ENCODE assay signal across 12 cellular contexts in the genomic region with DNA sequence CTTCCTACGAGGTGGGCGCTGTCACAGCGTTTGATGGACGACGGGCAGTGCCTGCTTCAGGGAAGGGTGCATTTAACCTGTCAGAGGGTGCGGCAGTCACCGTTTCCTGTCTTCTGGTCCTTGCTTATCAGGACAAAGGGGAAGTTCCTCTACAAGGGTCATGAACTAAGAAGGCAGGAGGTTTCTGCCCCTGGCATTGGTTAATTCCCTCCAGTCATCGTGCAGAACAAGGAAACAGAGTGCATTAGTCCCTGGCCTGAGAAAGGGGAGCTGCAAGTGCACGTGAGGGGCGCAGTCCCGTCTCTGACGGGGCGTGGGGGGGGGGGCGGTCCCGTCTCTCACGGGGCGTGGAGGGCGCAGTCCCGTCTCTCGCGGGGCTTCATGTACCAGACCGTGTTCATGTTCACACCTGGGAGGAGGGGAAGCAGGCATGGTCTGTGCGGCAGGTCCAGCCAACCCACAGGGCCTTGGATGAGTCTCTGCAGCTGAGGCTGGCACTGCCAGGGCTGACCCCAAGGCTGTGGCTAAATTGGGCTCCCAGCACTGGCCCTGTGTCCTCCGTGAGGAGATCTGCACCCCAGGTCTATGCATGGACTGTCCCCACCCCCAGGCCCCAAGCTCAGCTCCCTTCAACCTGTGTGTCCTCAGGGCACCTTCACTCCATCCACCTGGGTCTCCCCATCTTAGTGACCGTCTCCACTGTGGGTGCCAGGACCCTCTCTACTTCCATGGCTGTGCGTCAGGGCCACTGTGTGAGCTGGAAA.
DNase-seq lines count a peak whose midpoint lies in the region; ATAC-seq and TF ChIP-seq lines count a peak whose summit lies in the region.
"Had no signal": no experiment of that assay in that cellular context is flagged by ENCODE, and none has a peak within 500 bp of the region (broad histone marks: within the 10 kb centered on the region; RNA-seq: fewer than 3 reads in every experiment).

No MANE protein-coding gene starts in this region.

- H3K4me3 ChIP-seq in heart right ventricle (peak overlapping the region in 1 of 10 donors; percentile 33), iPS-20b (ENCODE audit: low read length) (peak overlapping the region; percentile 42; the same call in 1 of the 2 replicates)
- H3K4me3 ChIP-seq: pancreas had no signal

- H3K9ac ChIP-seq in iPS-20b (ENCODE audit: low read depth, low read length): no peak overlapping the region

- H3K27ac ChIP-seq in heart right ventricle (peak overlapping the region in 3 of 10 donors; percentile 23 to 77 (median 73)), iPS-20b (ENCODE audit: low read length) (no peak overlapping the region)
- H3K27ac ChIP-seq: C4-2B, pancreas had no signal

- H3K27me3 Mint-ChIP-seq in T-cell: no peaks in the 10 kb centered on the region

- H3K27ac Mint-ChIP-seq in T-cell: peak overlapping the region; percentile 73 to 80

- ATAC-seq in left cardiac atrium (no peak), heart right ventricle (no peak), T-cell (replicated peaks in 1 of 4) (peak; percentile 52 to 72 (median 61)), HG03354 (IDR thresholded peaks at IDR 0.05; ENCODE audit: poor library complexity, severe bottlenecking, unreplicated experiment) (no peak)

- peak overlapping the region; percentile 58 to 76 (median 67) for H3K4me3 Mint-ChIP-seq in T-cell

- no peaks in the 10 kb centered on the region for H3K9me3 ChIP-seq in heart right ventricle
- no peaks in the 10 kb centered on the region for H3K9me3 ChIP-seq in iPS-20b (ENCODE audit: insufficient read depth, low read depth, low read length)
- H3K9me3 ChIP-seq: pancreas had no signal

- POLR2A ChIA-PET in T-cell (lab: Charles Lee): interaction anchor here in 1 of 2 donors (0.6 kb wide), 1 partner anchor 1333 kb away, joined by 3 read pairs; no protein-coding TSS in a partner anchor

- peaks cover 62 to 64% (median 63%) of the 10 kb centered on the region in 3 donors for H3K4me1 Mint-ChIP-seq in T-cell

- H3K36me3 ChIP-seq in heart right ventricle: no peaks in the 10 kb centered on the region
- H3K36me3 ChIP-seq in iPS-20b (ENCODE audit: insufficient read depth, low read depth, low read length): no peaks in the 10 kb centered on the region
- H3K36me3 ChIP-seq: pancreas had no signal

- H3K27me3 ChIP-seq in heart right ventricle (peaks cover 0 to 11% (median 0%) of the 10 kb centered on the region in 7 donors), iPS-20b (ENCODE audit: insufficient read depth, low read length) (peaks cover 4% of the 10 kb centered on the region; the same call in 1 of the 2 replicates)
- H3K27me3 ChIP-seq: pancreas had no signal

- H3K9me3 Mint-ChIP-seq in T-cell: no peaks in the 10 kb centered on the region

- DNase-seq in left cardiac atrium (peak; percentile 21), heart right ventricle (no peak), T-cell (peak in 12 of 34 experiments; percentile 8 to 43 (median 29)), ureter (ENCODE audit: low spot score) (peak; percentile 74), NCI-H82 treated with DMSO at 0.1 percent for 48 hours (lab: John Stamatoyannopoulos, UW; ENCODE audit: unreplicated experiment) (no peak), NCI-H510A (lab: John Stamatoyannopoulos, UW) (no peak)
- DNase-seq: NCI-H524 treated with DMSO at 0.1 percent for 48 hours, T1000 had no signal

- no peaks in the 10 kb centered on the region for H3K36me3 Mint-ChIP-seq in T-cell

- H3K4me1 ChIP-seq in heart right ventricle (peaks cover under 1 to 46% (median 30%) of the 10 kb centered on the region in 9 donors), iPS-20b (ENCODE audit: insufficient read depth, low read length) (no peaks in the 10 kb centered on the region)
- H3K4me1 ChIP-seq: pancreas had no signal

- intact Hi-C loops in left cardiac atrium (cut with DNase I): no loop called here
- intact Hi-C loops in heart right ventricle (cut with DNase I): loop anchor here in 1 of 10 donors (10.0 kb wide), 1 partner anchor 168 kb away; no protein-coding TSS in a partner anchor

- no peak for TF ChIP-seq CTCF in heart right ventricle (IDR thresholded peaks at IDR 0.05)

- CTCF ChIA-PET in T-cell (lab: Charles Lee): no interaction called here

- WGBS in heart right ventricle, 2 donors: 46 to 58% methylated on average over 24 to 26 of the region's 26 CpGs

Comparison
In these comparisons a context has a peak if more than half of its experiments do, and no peak if none do; other contexts are left out.
1. DNase-seq: peak in left cardiac atrium (single experiment) and ureter (single experiment); none in heart right ventricle (0 of 2), NCI-H82 treated with DMSO at 0.1 percent for 48 hours (single experiment) and NCI-H510A (single experiment).
2. ATAC-seq: peak in T-cell (4 of 4); none in left cardiac atrium (0 of 2), heart right ventricle (0 of 8) and HG03354 (single experiment).